Comparison of ENCODE assay signal across 1 cellular context in the genomic region with DNA sequence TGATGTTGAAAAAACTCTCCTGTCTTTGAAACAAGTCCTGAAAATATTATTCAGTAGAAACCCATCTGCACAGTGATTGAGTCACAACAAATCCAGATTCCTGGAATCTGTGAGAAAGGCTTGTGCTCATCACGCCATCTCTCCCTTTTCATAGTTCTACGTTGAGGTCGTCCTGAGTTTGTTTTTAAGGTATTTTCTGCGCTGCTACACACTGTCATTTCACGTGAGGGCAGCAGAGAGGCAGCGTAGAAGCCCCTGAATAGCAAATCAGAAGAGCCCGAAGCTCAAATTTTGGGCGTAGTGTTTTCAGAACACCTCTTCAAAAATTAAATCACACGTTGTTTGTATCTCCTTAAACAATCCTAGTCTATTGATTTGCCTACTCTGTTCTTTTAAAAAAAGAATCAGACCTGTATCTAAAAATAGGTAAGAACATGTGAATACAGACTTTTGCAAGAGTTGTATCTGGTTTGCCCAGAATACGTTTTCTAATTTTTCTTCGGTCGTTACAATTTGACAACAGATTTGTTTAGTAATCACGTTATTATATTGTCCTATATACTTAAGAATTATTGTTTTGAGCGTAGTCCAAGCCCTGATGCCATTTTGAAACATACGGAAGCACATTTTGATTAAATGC.
A peak's percentile ranks its signal among the peaks of the same experiment; 100 is the strongest.
TF ChIP-seq lines count a peak whose summit lies in the region.

No MANE protein-coding gene starts in this region.

TF ChIP-seq in HepG2, 621 proteins besides CTCF, POLR2A, EP300 and RAD21 (continued from another document):
- TF ChIP-seq, protein P1, sequence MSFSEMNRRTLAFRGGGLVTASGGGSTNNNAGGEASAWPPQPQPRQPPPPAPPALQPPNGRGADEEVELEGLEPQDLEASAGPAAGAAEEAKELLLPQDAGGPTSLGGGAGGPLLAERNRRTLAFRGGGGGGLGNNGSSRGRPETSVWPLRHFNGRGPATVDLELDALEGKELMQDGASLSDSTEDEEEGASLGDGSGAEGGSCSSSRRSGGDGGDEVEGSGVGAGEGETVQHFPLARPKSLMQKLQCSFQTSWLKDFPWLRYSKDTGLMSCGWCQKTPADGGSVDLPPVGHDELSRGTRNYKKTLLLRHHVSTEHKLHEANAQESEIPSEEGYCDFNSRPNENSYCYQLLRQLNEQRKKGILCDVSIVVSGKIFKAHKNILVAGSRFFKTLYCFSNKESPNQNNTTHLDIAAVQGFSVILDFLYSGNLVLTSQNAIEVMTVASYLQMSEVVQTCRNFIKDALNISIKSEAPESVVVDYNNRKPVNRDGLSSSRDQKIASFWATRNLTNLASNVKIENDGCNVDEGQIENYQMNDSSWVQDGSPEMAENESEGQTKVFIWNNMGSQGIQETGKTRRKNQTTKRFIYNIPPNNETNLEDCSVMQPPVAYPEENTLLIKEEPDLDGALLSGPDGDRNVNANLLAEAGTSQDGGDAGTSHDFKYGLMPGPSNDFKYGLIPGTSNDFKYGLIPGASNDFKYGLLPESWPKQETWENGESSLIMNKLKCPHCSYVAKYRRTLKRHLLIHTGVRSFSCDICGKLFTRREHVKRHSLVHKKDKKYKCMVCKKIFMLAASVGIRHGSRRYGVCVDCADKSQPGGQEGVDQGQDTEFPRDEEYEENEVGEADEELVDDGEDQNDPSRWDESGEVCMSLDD (CRISPR knock-in tag; IDR thresholded peaks at IDR 0.05; ENCODE audit: borderline replicate concordance), result no peak
- peak; percentile 62; the same call in 1 of the 2 replicates for TF ChIP-seq SP140L (CRISPR knock-in tag; IDR thresholded peaks at IDR 0.05; ENCODE audit: borderline replicate concordance)
- TF ChIP-seq, protein P2, sequence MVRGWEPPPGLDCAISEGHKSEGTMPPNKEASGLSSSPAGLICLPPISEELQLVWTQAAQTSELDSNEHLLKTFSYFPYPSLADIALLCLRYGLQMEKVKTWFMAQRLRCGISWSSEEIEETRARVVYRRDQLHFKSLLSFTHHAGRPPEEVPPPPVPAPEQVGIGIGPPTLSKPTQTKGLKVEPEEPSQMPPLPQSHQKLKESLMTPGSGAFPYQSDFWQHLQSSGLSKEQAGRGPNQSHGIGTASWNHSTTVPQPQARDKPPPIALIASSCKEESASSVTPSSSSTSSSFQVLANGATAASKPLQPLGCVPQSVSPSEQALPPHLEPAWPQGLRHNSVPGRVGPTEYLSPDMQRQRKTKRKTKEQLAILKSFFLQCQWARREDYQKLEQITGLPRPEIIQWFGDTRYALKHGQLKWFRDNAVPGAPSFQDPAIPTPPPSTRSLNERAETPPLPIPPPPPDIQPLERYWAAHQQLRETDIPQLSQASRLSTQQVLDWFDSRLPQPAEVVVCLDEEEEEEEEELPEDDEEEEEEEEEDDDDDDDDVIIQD (CRISPR knock-in tag; IDR thresholded peaks at IDR 0.05; ENCODE audit: low read depth), result 0 out of 2 replicates have a peak, but pooled peaks have one; percentile 23
- no peak for TF ChIP-seq HES4 (CRISPR knock-in tag; IDR thresholded peaks at IDR 0.05; ENCODE audit: borderline replicate concordance)
- no peak for TF ChIP-seq ZNF782 (CRISPR knock-in tag; IDR thresholded peaks at IDR 0.05; ENCODE audit: borderline replicate concordance)
- 0 out of 2 replicates have a peak, but pooled peaks have one; percentile 45 for TF ChIP-seq MIXL1 (CRISPR knock-in tag; IDR thresholded peaks at IDR 0.05)
- TF ChIP-seq SMC3 (IDR thresholded peaks at IDR 0.05; ENCODE audit: low read length), result peak; percentile 91
- TF ChIP-seq TEAD3 (CRISPR knock-in tag; optimal IDR thresholded peaks at IDR 0.05; ENCODE audit: borderline replicate concordance), result peak; percentile 34
- 0 out of 2 replicates have a peak, but pooled peaks have one; percentile 47 for TF ChIP-seq TSC22D2 (CRISPR knock-in tag; IDR thresholded peaks at IDR 0.05; ENCODE audit: borderline replicate concordance)
